In the genomic region with DNA sequence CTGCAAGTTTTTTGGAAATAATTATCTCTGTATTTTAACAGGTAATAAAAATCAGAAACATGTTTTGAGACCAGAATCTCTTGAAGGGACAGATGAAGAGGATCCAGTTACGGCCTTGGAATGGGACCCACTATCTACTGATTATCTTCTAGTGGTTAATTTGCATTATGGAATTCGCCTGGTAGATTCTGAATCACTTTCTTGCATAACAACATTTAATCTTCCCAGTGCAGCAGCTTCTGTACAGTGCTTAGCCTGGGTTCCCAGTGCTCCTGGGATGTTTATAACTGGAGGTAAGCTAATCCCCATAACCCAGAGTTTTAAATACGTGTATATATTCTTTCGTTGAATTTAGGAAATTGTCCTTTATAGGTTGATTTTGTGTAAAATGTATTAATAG, we compare ENCODE assay signal across 14 cellular contexts. TPM values are rescaled to one million over a fixed set of nuclear protein-coding genes. Genes with fewer than 3 reads are reported as not detected.
A peak's percentile ranks its signal among the peaks of the same experiment; 100 is the strongest.
DNase-seq lines count a peak whose midpoint lies in the region; ATAC-seq and TF ChIP-seq lines count a peak whose summit lies in the region.
"Had no signal": no experiment of that assay in that cellular context is flagged by ENCODE, and none has a peak within 500 bp of the region (broad histone marks: within the 10 kb centered on the region; RNA-seq: fewer than 3 reads in every experiment).

No MANE protein-coding gene starts in this region.

- no peaks in the 10 kb centered on the region for H3K27me3 ChIP-seq in IMR-90 (ENCODE audit: control insufficient read depth, insufficient read depth, low read length)
- H3K27me3 ChIP-seq in smooth muscle cell (ENCODE audit: low read depth) = no peaks in the 10 kb centered on the region

- no CpG with 5 or more reads among the region's 4 CpGs for WGBS in IMR-90 (ENCODE audit: extremely low coverage in 2 of 2, insufficient read length in 1 of 2), 2 experiments
- 37% methylated on average over 4 of the region's 4 CpGs for WGBS in smooth muscle cell (ENCODE audit: low lambda C conversion rate)

- H3K56ac ChIP-seq in IMR-90 (ENCODE audit: extremely low read depth, insufficient read depth, low read length) = no peak overlapping the region

- no peak overlapping the region for H2AK5ac ChIP-seq in IMR-90 (ENCODE audit: low read depth, low read length)

- H4K5ac ChIP-seq in IMR-90 (ENCODE audit: low read depth, low read length) = no peak overlapping the region

- dilution Hi-C loops in IMR-90 (cut with HindIII; ENCODE audit: low sequenced_read_pairs, unreplicated experiment) = no loop called here

- H3K4ac ChIP-seq in IMR-90 (ENCODE audit: low read depth, low read length) = no peak overlapping the region

- TF ChIP-seq CTCF in IMR-90 (conservative IDR thresholded peaks at IDR 0.05; ENCODE audit: low read depth, low read length) = no peak
- no peak for TF ChIP-seq CTCF in smooth muscle cell (IDR thresholded peaks at IDR 0.05; ENCODE audit: borderline replicate concordance, insufficient read depth, poor library complexity, severe bottlenecking)

- H3K18ac ChIP-seq in IMR-90 (ENCODE audit: low read depth, low read length) = no peak overlapping the region

- no peak overlapping the region for H3K4me2 ChIP-seq in IMR-90 (ENCODE audit: low read depth, low read length)
- peak overlapping the region; percentile 47 for H3K4me2 ChIP-seq in smooth muscle cell
- H3K4me2 ChIP-seq: A549 had no signal

- intact Hi-C loops in IMR-90 (cut with micrococcal nuclease) = no loop called here

- H2BK20ac ChIP-seq in IMR-90 (ENCODE audit: low read depth, low read length) = no peak overlapping the region

- peak; percentile 35 for DNase-seq in IMR-90
- peak; percentile 87 for DNase-seq in amniotic epithelial cell (ENCODE audit: low read depth)
- peak; percentile 13 for DNase-seq in fibroblast of peridontal ligament (ENCODE audit: extremely low read depth)
- DNase-seq in smooth muscle cell (lab: John Stamatoyannopoulos, UW; ENCODE audit: unreplicated experiment) = no peak
- no peak for DNase-seq in AG20443 (ENCODE audit: low spot score)
- DNase-seq in stimulated activated CD4-positive, alpha-beta T cell treated with anti-CD3 and anti-CD28 coated beads, Interleukin-1b, Interleukin-23, amount 100 ng/mL, for 48 hours = no peak
- DNase-seq in NCI-H128 (lab: John Stamatoyannopoulos, UW; ENCODE audit: unreplicated experiment) = no peak
- DNase-seq: CD8-positive, alpha-beta T cell; COR-L47; DMS153; DMS79 treated with DMSO at 0.1 percent for 48 hours; GDM1 had no signal

- H4K8ac ChIP-seq in IMR-90 (ENCODE audit: low read depth in 2 of 2, low read length in 2 of 2) = no peak overlapping the region

- H3K79me1 ChIP-seq in IMR-90 (ENCODE audit: low read depth in 1 of 2, low read length in 2 of 2) = no peaks in the 10 kb centered on the region

- H2BK120ac ChIP-seq in IMR-90 (ENCODE audit: low read depth, low read length) = no peak overlapping the region

- H2BK5ac ChIP-seq in IMR-90 (ENCODE audit: low read depth, low read length, poor library complexity, severe bottlenecking) = no peak overlapping the region

- no peak for TF ChIP-seq RAD21 in IMR-90 (IDR thresholded peaks at IDR 0.05; ENCODE audit: low read length)

- H4K20me1 ChIP-seq in IMR-90 (ENCODE audit: insufficient read depth, low read length) (no peaks in the 10 kb centered on the region), smooth muscle cell (ENCODE audit: low read depth) (no peaks in the 10 kb centered on the region)

- H2AFZ ChIP-seq in IMR-90 (replicated peaks; ENCODE audit: low read length, poor library complexity) (no peak overlapping the region), smooth muscle cell (ENCODE audit: low read depth) (no peak overlapping the region)

- no peak overlapping the region for H3K23ac ChIP-seq in IMR-90 (ENCODE audit: low read depth, low read length)

- POLR2A ChIA-PET in IMR-90 (lab: Charles Lee; ENCODE audit: unreplicated experiment) = no interaction called here

- H3K9me3 ChIP-seq in IMR-90 (ENCODE audit: control insufficient read depth, insufficient read depth, low read length) (no peaks in the 10 kb centered on the region), smooth muscle cell (replicated peaks; ENCODE audit: low read depth) (no peaks in the 10 kb centered on the region)
- H3K9me3 ChIP-seq: A549, HAP-1 had no signal

- H2BK15ac ChIP-seq in IMR-90 (ENCODE audit: low read depth, low read length) = no peak overlapping the region

- H3K79me2 ChIP-seq in smooth muscle cell (ENCODE audit: low read depth) = no peaks in the 10 kb centered on the region

- H4K91ac ChIP-seq in IMR-90 (ENCODE audit: insufficient read depth, low read depth, low read length) = no peak overlapping the region

- H3K9me1 ChIP-seq in IMR-90 (ENCODE audit: insufficient read depth, low read length) = no peaks in the 10 kb centered on the region

- no peak overlapping the region for H3K27ac ChIP-seq in IMR-90 (ENCODE audit: insufficient read depth, low read length)
- H3K27ac ChIP-seq in smooth muscle cell (ENCODE audit: low read depth) = no peak overlapping the region
- H3K27ac ChIP-seq: A549 had no signal

- H3F3A ChIP-seq in smooth muscle cell (ENCODE audit: low read depth) = no peaks in the 10 kb centered on the region

- CTCF ChIA-PET in IMR-90 (lab: Yijun Ruan, JAX) = interaction anchor here (0.6 to 1.3 kb wide), 2 partner anchors 12 to 594 kb away, joined by 3 to 5 read pairs; no protein-coding TSS in a partner anchor

- H3K4me3 ChIP-seq in IMR-90 (ENCODE audit: insufficient read depth, low read depth, low read length) (no peak overlapping the region), smooth muscle cell (no peak overlapping the region)
- H3K4me3 ChIP-seq: A549, HAP-1 had no signal

- no peak overlapping the region for H3K14ac ChIP-seq in IMR-90 (replicated peaks; ENCODE audit: low read depth, low read length)

- no peak overlapping the region for H2AK9ac ChIP-seq in IMR-90 (replicated peaks; ENCODE audit: low read depth, low read length, poor library complexity)

- H3K4me1 ChIP-seq in IMR-90 (ENCODE audit: control insufficient read depth, insufficient read depth, low read length) (no peaks in the 10 kb centered on the region), smooth muscle cell (ENCODE audit: low read depth) (no peaks in the 10 kb centered on the region)

- BruUV-seq in IMR-90 (replicated peaks; lab: Mats Ljungman, UMichigan) = no TSS peak

- H3K36me3 ChIP-seq in IMR-90 (ENCODE audit: control insufficient read depth, insufficient read depth, low read length) = no peaks in the 10 kb centered on the region
- no peaks in the 10 kb centered on the region for H3K36me3 ChIP-seq in smooth muscle cell (ENCODE audit: low read depth)
- H3K36me3 ChIP-seq: HAP-1 had no signal

- no peak for TF ChIP-seq POLR2A in IMR-90 (IDR thresholded peaks at IDR 0.05; ENCODE audit: low read depth, low read length)

- peak; percentile 67 for ATAC-seq in IMR-90 (ENCODE audit: low read depth)
- ATAC-seq: A549; CD8-positive, alpha-beta T cell had no signal

- in situ Hi-C loops in IMR-90 (cut with MboI; ENCODE audit: low sequenced_read_pairs) = no loop called here

- H3K9ac ChIP-seq in IMR-90 (ENCODE audit: low read depth, low read length) = no peak overlapping the region
- no peak overlapping the region for H3K9ac ChIP-seq in smooth muscle cell (ENCODE audit: low read depth)

TF ChIP-seq in IMR-90, 13 proteins besides CTCF, POLR2A, EP300 and RAD21:
- peak; percentile 23; the same call in 1 of the 2 replicates for TF ChIP-seq CEBPB (IDR thresholded peaks at IDR 0.05; ENCODE audit: low read depth, low read length)
- TF ChIP-seq, protein P1, sequence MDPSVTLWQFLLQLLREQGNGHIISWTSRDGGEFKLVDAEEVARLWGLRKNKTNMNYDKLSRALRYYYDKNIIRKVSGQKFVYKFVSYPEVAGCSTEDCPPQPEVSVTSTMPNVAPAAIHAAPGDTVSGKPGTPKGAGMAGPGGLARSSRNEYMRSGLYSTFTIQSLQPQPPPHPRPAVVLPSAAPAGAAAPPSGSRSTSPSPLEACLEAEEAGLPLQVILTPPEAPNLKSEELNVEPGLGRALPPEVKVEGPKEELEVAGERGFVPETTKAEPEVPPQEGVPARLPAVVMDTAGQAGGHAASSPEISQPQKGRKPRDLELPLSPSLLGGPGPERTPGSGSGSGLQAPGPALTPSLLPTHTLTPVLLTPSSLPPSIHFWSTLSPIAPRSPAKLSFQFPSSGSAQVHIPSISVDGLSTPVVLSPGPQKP (IDR thresholded peaks at IDR 0.05; ENCODE audit: borderline replicate concordance, low read depth, low read length) = no peak

RNA-seq across cellular contexts. Expression of a gene that starts 59.4 kb away (rescaled TPM):
- total RNA-seq in IMR-90 (2012; rRNA removed) (0.54 and 0.83 TPM in 2 replicates), smooth muscle cell (0.49 and 1.0 TPM in 2 replicates)
- polyA plus RNA-seq in IMR-90 (2012; rRNA removed) (0.19 and 0.53 TPM in 2 replicates), smooth muscle cell (0.18 and 0.50 TPM in 2 replicates)
- 0.07 and 0.09 TPM in 2 replicates for polyA plus RNA-seq in IMR-90 (2012; cell fraction: cytosol; rRNA removed)
- 0.29 and 1.2 TPM in 2 replicates for polyA plus RNA-seq in IMR-90 (2012; cell fraction: nucleus; rRNA removed; ENCODE audit: low replicate concordance)

Comparison
In these comparisons a context has a peak if more than half of its experiments do, and no peak if none do; other contexts are left out.
1. DNase-seq: peak in IMR-90 (single experiment), amniotic epithelial cell (single experiment) and fibroblast of peridontal ligament (single experiment); none in smooth muscle cell (single experiment), AG20443 (single experiment), stimulated activated CD4-positive, alpha-beta T cell treated with anti-CD3 and anti-CD28 coated beads, Interleukin-1b, Interleukin-23, amount 100 ng/mL, for 48 hours (single experiment) and NCI-H128 (single experiment).